Comparison of ENCODE assay signal across 8 cellular contexts in genomic region chr17:57945999-57946797, GRCh38. TPM values are rescaled to one million over a fixed set of nuclear protein-coding genes. Genes with fewer than 3 reads are reported as not detected.
DNase-seq lines count a peak whose midpoint lies in the region; ATAC-seq, FAIRE-seq and TF ChIP-seq lines count a peak whose summit lies in the region.

No MANE protein-coding gene starts in this region.

- TF ChIP-seq CTCF in RWPE2 (IDR thresholded peaks at IDR 0.05; ENCODE audit: poor library complexity, severe bottlenecking) (peak; percentile 31), fibroblast of the aortic adventitia (IDR thresholded peaks at IDR 0.05; ENCODE audit: insufficient read depth, low read length) (peak; percentile 3)

- no peaks in the 10 kb centered on the region for H3K9me3 Mint-ChIP-seq in CD4-positive, CD25-positive, alpha-beta regulatory T cell
- H3K9me3 Mint-ChIP-seq in stimulated activated effector memory CD8-positive, alpha-beta T cell treated with anti-CD3 and anti-CD28 coated beads, Interleukin-12 subunit alpha, Interleukin-12 subunit beta, amount 100 ng/mL, for 72 hours = no peaks in the 10 kb centered on the region

- peak overlapping the region; percentile 27 to 89 (median 85) for H3K4me3 Mint-ChIP-seq in CD4-positive, CD25-positive, alpha-beta regulatory T cell
- peak overlapping the region; percentile 53 for H3K4me3 Mint-ChIP-seq in stimulated activated effector memory CD8-positive, alpha-beta T cell treated with anti-CD3 and anti-CD28 coated beads, Interleukin-12 subunit alpha, Interleukin-12 subunit beta, amount 100 ng/mL, for 72 hours

- H3K27me3 ChIP-seq in CD4-positive, CD25-positive, alpha-beta regulatory T cell (ENCODE audit: control insufficient read depth, insufficient read depth, low read length) = no peaks in the 10 kb centered on the region
- H3K27me3 ChIP-seq in RWPE2 (ENCODE audit: insufficient read depth, poor library complexity, severe bottlenecking) = no peaks in the 10 kb centered on the region

- peak overlapping the region; percentile 75 for H3K4me3 ChIP-seq in CD4-positive, CD25-positive, alpha-beta regulatory T cell (ENCODE audit: low read depth, low read length)
- H3K4me3 ChIP-seq in RWPE2 (ENCODE audit: severe bottlenecking) (peak overlapping the region; percentile 6), fibroblast of the aortic adventitia (ENCODE audit: low read depth, low read length) (peak overlapping the region; percentile 67)

- H3K27me3 Mint-ChIP-seq in CD4-positive, CD25-positive, alpha-beta regulatory T cell = peaks cover 27% of the 10 kb centered on the region

- DNase-seq in CD4-positive, CD25-positive, alpha-beta regulatory T cell = peak in 1 of 3 donors; percentile 24
- DNase-seq in RWPE2 (ENCODE audit: low spot score) (no peak), fibroblast of the aortic adventitia (ENCODE audit: low read depth) (peak; percentile 35), NCI-H2196 treated with DMSO at 0.1 percent for 48 hours (lab: John Stamatoyannopoulos, UW; ENCODE audit: unreplicated experiment) (no peak), NCI-H524 treated with DMSO at 0.1 percent for 48 hours (lab: John Stamatoyannopoulos, UW) (no peak), RCC 7860 (ENCODE audit: low spot score) (no peak)
- DNase-seq in stimulated activated effector memory CD8-positive, alpha-beta T cell treated with anti-CD3 and anti-CD28 coated beads, Interleukin-12 subunit alpha, Interleukin-12 subunit beta, amount 100 ng/mL, for 72 hours (ENCODE audit: low spot score in 2 of 2) = no peak

- no peak for FAIRE-seq in RCC 7860 (lab: Jason Lieb, UNC)

- peaks cover 14% of the 10 kb centered on the region for H3K4me1 ChIP-seq in CD4-positive, CD25-positive, alpha-beta regulatory T cell (ENCODE audit: control insufficient read depth, insufficient read depth, low read length, poor library complexity, severe bottlenecking)
- peaks cover 69% of the 10 kb centered on the region for H3K4me1 ChIP-seq in RWPE2 (ENCODE audit: insufficient read depth, poor library complexity, severe bottlenecking)

- H3K36me3 ChIP-seq in CD4-positive, CD25-positive, alpha-beta regulatory T cell (ENCODE audit: control insufficient read depth, insufficient read depth, low read length) = no peaks in the 10 kb centered on the region
- H3K36me3 ChIP-seq in RWPE2 (ENCODE audit: low read depth) = no peaks in the 10 kb centered on the region

- peaks cover 5 to 29% (median 19%) of the 10 kb centered on the region in 4 donors for H3K4me1 Mint-ChIP-seq in CD4-positive, CD25-positive, alpha-beta regulatory T cell
- H3K4me1 Mint-ChIP-seq in stimulated activated effector memory CD8-positive, alpha-beta T cell treated with anti-CD3 and anti-CD28 coated beads, Interleukin-12 subunit alpha, Interleukin-12 subunit beta, amount 100 ng/mL, for 72 hours = peaks cover 32% of the 10 kb centered on the region

- peak in 1 of 2 donors; percentile 31 for ATAC-seq in CD4-positive, CD25-positive, alpha-beta regulatory T cell (ENCODE audit: low read depth in 2 of 2)
- ATAC-seq in GM21576 (IDR thresholded peaks at IDR 0.05; ENCODE audit: unreplicated experiment) (peak; percentile 26), RWPE2 (ENCODE audit: low read depth) (peak; percentile 62)
- ATAC-seq in stimulated activated effector memory CD8-positive, alpha-beta T cell treated with anti-CD3 and anti-CD28 coated beads, Interleukin-12 subunit alpha, Interleukin-12 subunit beta, amount 100 ng/mL, for 72 hours = no peak

- H3K27ac ChIP-seq in CD4-positive, CD25-positive, alpha-beta regulatory T cell (ENCODE audit: insufficient read depth, low read length, poor library complexity, severe bottlenecking) = peak overlapping the region; percentile 15
- H3K27ac ChIP-seq in RWPE2 (ENCODE audit: poor library complexity, severe bottlenecking) = peak overlapping the region; percentile 96

- peak overlapping the region in 2 of 3 donors; percentile 33 to 78 for H3K27ac Mint-ChIP-seq in CD4-positive, CD25-positive, alpha-beta regulatory T cell
- H3K27ac Mint-ChIP-seq in stimulated activated effector memory CD8-positive, alpha-beta T cell treated with anti-CD3 and anti-CD28 coated beads, Interleukin-12 subunit alpha, Interleukin-12 subunit beta, amount 100 ng/mL, for 72 hours = no peak overlapping the region

- no peaks in the 10 kb centered on the region for H3K36me3 Mint-ChIP-seq in CD4-positive, CD25-positive, alpha-beta regulatory T cell
- H3K36me3 Mint-ChIP-seq in stimulated activated effector memory CD8-positive, alpha-beta T cell treated with anti-CD3 and anti-CD28 coated beads, Interleukin-12 subunit alpha, Interleukin-12 subunit beta, amount 100 ng/mL, for 72 hours = peaks cover 14% of the 10 kb centered on the region

- no peaks in the 10 kb centered on the region for H3K9me3 ChIP-seq in CD4-positive, CD25-positive, alpha-beta regulatory T cell (ENCODE audit: control insufficient read depth in 2 of 2, low read length in 2 of 2)
- H3K9me3 ChIP-seq in RWPE2 (ENCODE audit: severe bottlenecking) = no peaks in the 10 kb centered on the region

RNA-seq across cellular contexts. Expression of gene CUEDC1, which starts 9.0 kb away (rescaled TPM):
- not detected for total RNA-seq in CD4-positive, CD25-positive, alpha-beta regulatory T cell
- not detected for polyA plus RNA-seq in CD4-positive, CD25-positive, alpha-beta regulatory T cell
- total RNA-seq in fibroblast of the aortic adventitia (ENCODE audit: low replicate concordance) = 17.1 and 25.7 TPM in 2 replicates

RNA-seq across cellular contexts. Expression of gene VEZF1, which starts 41.9 kb away (rescaled TPM):
- 50.9 TPM for total RNA-seq in CD4-positive, CD25-positive, alpha-beta regulatory T cell
- 10 to 100 TPM; 44.6 to 51.3 (median 48.1) TPM for polyA plus RNA-seq in CD4-positive, CD25-positive, alpha-beta regulatory T cell
- 16.4 and 76.2 TPM in 2 replicates for total RNA-seq in fibroblast of the aortic adventitia (ENCODE audit: low replicate concordance)

Comparison
In these comparisons a context has a peak if more than half of its experiments do, and no peak if none do; other contexts are left out.
1. H3K4me3 ChIP-seq: peak in every context shown above with its lines; median percentile 75 in CD4-positive, CD25-positive, alpha-beta regulatory T cell; 67 in fibroblast of the aortic adventitia; 6 in RWPE2.
2. RNA of gene CUEDC1, which starts 9.0 kb away (total RNA-seq): 17.1 to 25.7 TPM in fibroblast of the aortic adventitia; not detected in CD4-positive, CD25-positive, alpha-beta regulatory T cell (single experiment); every median in the first group is over 10 times any median in the second.